In the genomic region with DNA sequence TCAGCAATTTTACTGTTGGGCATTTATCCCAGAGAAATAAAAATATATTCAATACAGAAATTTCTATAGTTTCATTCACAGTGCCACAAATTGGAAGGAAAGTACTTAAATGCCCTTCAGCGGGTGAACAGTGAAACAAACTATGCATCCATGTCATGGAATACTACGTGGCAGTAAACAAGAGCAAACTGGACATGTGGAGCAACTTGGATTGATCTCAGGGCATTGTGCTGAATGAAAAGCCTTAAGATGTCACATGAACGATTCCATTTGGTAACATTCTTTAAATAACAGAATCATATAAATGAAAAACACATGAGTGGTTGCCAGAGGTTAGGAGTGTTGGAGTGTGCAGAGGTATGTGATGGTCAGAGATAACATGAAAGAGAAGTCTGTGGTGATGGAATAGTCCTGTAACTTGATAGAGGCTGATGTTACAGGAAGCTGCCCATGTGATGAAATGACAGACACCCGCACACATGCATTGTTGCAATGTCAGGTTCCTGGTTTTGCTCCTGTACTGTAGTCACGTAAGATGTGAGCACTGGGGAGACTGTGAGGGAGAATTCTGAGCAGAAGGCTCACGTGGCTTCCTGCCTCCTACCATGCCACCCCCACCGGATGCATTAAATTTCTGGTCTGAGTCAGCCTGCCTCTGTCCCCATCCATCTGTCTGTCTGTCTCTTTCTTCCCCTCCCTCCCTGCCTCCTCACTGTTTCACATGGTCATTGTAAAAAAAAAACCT, we compare ENCODE assay signal across 1 cellular context.
TF ChIP-seq lines count a peak whose summit lies in the region.

No MANE protein-coding gene starts in this region.

TF ChIP-seq in IMR-90, 13 proteins besides CTCF, POLR2A, EP300 and RAD21:
- TF ChIP-seq FOS (IDR thresholded peaks at IDR 0.05; ENCODE audit: low read depth, low read length) (peak; percentile 48), BHLHE40 (IDR thresholded peaks at IDR 0.05; ENCODE audit: low read depth, low read length) (peak; percentile 83), MAZ (IDR thresholded peaks at IDR 0.05; ENCODE audit: borderline replicate concordance, low read depth, low read length) (0 out of 2 replicates have a peak, but pooled peaks have one; percentile 18), NFE2L2 (IDR thresholded peaks at IDR 0.05; ENCODE audit: low read depth, low read length) (0 out of 2 replicates have a peak, but pooled peaks have one; percentile 3), CEBPB (IDR thresholded peaks at IDR 0.05; ENCODE audit: low read depth, low read length) (peak; percentile 85)
- TF ChIP-seq, protein P1, sequence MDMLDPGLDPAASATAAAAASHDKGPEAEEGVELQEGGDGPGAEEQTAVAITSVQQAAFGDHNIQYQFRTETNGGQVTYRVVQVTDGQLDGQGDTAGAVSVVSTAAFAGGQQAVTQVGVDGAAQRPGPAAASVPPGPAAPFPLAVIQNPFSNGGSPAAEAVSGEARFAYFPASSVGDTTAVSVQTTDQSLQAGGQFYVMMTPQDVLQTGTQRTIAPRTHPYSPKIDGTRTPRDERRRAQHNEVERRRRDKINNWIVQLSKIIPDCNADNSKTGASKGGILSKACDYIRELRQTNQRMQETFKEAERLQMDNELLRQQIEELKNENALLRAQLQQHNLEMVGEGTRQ (IDR thresholded peaks at IDR 0.05; ENCODE audit: low read depth, low read length): peak; percentile 75
